8 cellular contexts compared by ENCODE assay signal in genomic region chr20:3174442-3175263, GRCh38. TPM values are rescaled to one million over a fixed set of nuclear protein-coding genes. Genes with fewer than 3 reads are reported as not detected.
A peak's percentile ranks its signal among the peaks of the same experiment; 100 is the strongest.
DNase-seq lines count a peak whose midpoint lies in the region; ATAC-seq and TF ChIP-seq lines count a peak whose summit lies in the region.

No MANE protein-coding gene starts in this region.

- peak overlapping the region; percentile 34 for H2AK5ac ChIP-seq in trophoblast cell (ENCODE audit: low read length)

- peaks cover 11% of the 10 kb centered on the region for H3K27me3 Mint-ChIP-seq in GM23338 (ENCODE audit: insufficient read depth, low read depth, poor library complexity)

- DNase-seq in GM23338 (ENCODE audit: low spot score) (peak; percentile 86), RKO (ENCODE audit: low spot score) (peak; percentile 81), epithelial cell of prostate (ENCODE audit: low read depth, low spot score) (no peak), trophoblast cell (peak; percentile 38 to 64), NCI-H1436 treated with DMSO at 0.1 percent for 48 hours (lab: John Stamatoyannopoulos, UW) (no peak), GM03348 (ENCODE audit: low spot score) (no peak)

- H3K14ac ChIP-seq in trophoblast cell (ENCODE audit: low read length): peak overlapping the region; percentile 83

- no peaks in the 10 kb centered on the region; the same call in 2 of the 3 replicates for H3K9me3 Mint-ChIP-seq in GM23338

- H3K9me2 ChIP-seq in GM23338 (ENCODE audit: insufficient read depth): no peaks in the 10 kb centered on the region

- H2BK120ac ChIP-seq in trophoblast cell (ENCODE audit: insufficient read depth, low read length, poor library complexity): peak overlapping the region; percentile 12

- H3K36me3 Mint-ChIP-seq in GM23338 (ENCODE audit: low read depth): peaks cover 7% of the 10 kb centered on the region; the same call in 1 of the 3 replicates

- H3K4me3 ChIP-seq in GM23338: peak overlapping the region; percentile 73
- peak overlapping the region; percentile 88 for H3K4me3 ChIP-seq in trophoblast cell (ENCODE audit: low read depth, low read length)

- ATAC-seq in GM23338 (peak; percentile 65), GM19395 (IDR thresholded peaks at IDR 0.05; ENCODE audit: unreplicated experiment) (no peak), HG02588 (IDR thresholded peaks at IDR 0.05; ENCODE audit: unreplicated experiment) (no peak)

- H3K79me2 ChIP-seq in GM23338 (replicated peaks; ENCODE audit: insufficient read depth): peaks cover 15% of the 10 kb centered on the region
- peaks cover 7% of the 10 kb centered on the region for H3K79me2 ChIP-seq in trophoblast cell (ENCODE audit: control insufficient read depth, insufficient read depth, low read length, poor library complexity)

- 0 out of 2 replicates have a peak, but pooled peaks cover 6% of the 10 kb centered on the region for H3F3A ChIP-seq in GM23338 (replicated peaks; ENCODE audit: low read depth)

- H3K27ac Mint-ChIP-seq in GM23338: peak overlapping the region; percentile 75

- H3K27ac ChIP-seq in GM23338 (ENCODE audit: low read depth) (peak overlapping the region; percentile 74), epithelial cell of prostate (peak overlapping the region; percentile 72), trophoblast cell (ENCODE audit: low read depth, low read length) (peak overlapping the region; percentile 46)

- H3K4me1 Mint-ChIP-seq in GM23338: peaks cover 34% of the 10 kb centered on the region

- H3K23ac ChIP-seq in trophoblast cell (ENCODE audit: low read length): no peak overlapping the region

- H4K8ac ChIP-seq in trophoblast cell (ENCODE audit: low read depth, low read length): peak overlapping the region; percentile 77

- TF ChIP-seq CTCF in GM23338 (conservative IDR thresholded peaks at IDR 0.05; ENCODE audit: low read depth in 2 of 2): no peak

- H4K20me1 ChIP-seq in GM23338 (replicated peaks; ENCODE audit: insufficient read depth): peaks cover 3% of the 10 kb centered on the region; the same call in 1 of the 2 replicates

- peak overlapping the region; percentile 73 for H3K9ac ChIP-seq in trophoblast cell (ENCODE audit: low read length)

- peak overlapping the region; percentile 95 for H2AFZ ChIP-seq in GM23338
- peak overlapping the region; percentile 89 for H2AFZ ChIP-seq in trophoblast cell (ENCODE audit: insufficient read depth, low read length, poor library complexity)

- peak overlapping the region; percentile 67 for H2BK5ac ChIP-seq in trophoblast cell (ENCODE audit: low read depth, low read length, poor library complexity)

- H3K27me3 ChIP-seq in GM23338 (ENCODE audit: insufficient read depth) (no peaks in the 10 kb centered on the region), trophoblast cell (ENCODE audit: insufficient read depth, low read length) (no peaks in the 10 kb centered on the region)

- peak overlapping the region; percentile 71 for H4K91ac ChIP-seq in trophoblast cell (ENCODE audit: low read depth, low read length)

- H3K4me2 ChIP-seq in GM23338 (peak overlapping the region; percentile 85), trophoblast cell (ENCODE audit: low read length) (peak overlapping the region; percentile 97)

- H4K12ac ChIP-seq in trophoblast cell (ENCODE audit: low read depth, low read length): peak overlapping the region; percentile 45

- peak overlapping the region; percentile 13 for H3K18ac ChIP-seq in trophoblast cell (ENCODE audit: low read length)

- no peak overlapping the region for H2BK12ac ChIP-seq in trophoblast cell (ENCODE audit: low read length)

- WGBS in trophoblast cell (ENCODE audit: extremely low coverage, insufficient coverage, insufficient read length): no CpG with 5 or more reads among the region's 13 CpGs

- H3K79me1 ChIP-seq in trophoblast cell (ENCODE audit: low read length): peaks cover 16% of the 10 kb centered on the region

- H3K36me3 ChIP-seq in GM23338 (ENCODE audit: insufficient read depth) (no peaks in the 10 kb centered on the region), trophoblast cell (ENCODE audit: control insufficient read depth in 1 of 2, insufficient read depth in 2 of 2, low read length in 2 of 2) (no peaks in the 10 kb centered on the region)

- H3K9me3 ChIP-seq in trophoblast cell (ENCODE audit: insufficient read depth, low read depth, low read length): no peaks in the 10 kb centered on the region

- H3K4me1 ChIP-seq in GM23338 (ENCODE audit: insufficient read depth) (peaks cover 18% of the 10 kb centered on the region; the same call in 1 of the 2 replicates), trophoblast cell (ENCODE audit: control insufficient read depth in 1 of 2, insufficient read depth in 2 of 2, low read length in 2 of 2) (peaks cover 2 to 4% of the 10 kb centered on the region in 2 experiments)

- peak overlapping the region; percentile 2 for H3K4ac ChIP-seq in trophoblast cell (ENCODE audit: low read depth, low read length)

- peak overlapping the region; percentile 85 for H3K4me3 Mint-ChIP-seq in GM23338

TF ChIP-seq in GM23338, 12 proteins besides CTCF, POLR2A, EP300 and RAD21 (continues in another document):
- no peak for TF ChIP-seq ZNF114 (CRISPR knock-in tag; IDR thresholded peaks at IDR 0.05)
- TF ChIP-seq POLR2AphosphoS5 (IDR thresholded peaks at IDR 0.05; ENCODE audit: low read depth): no peak
- no peak for TF ChIP-seq NANOG (IDR thresholded peaks at IDR 0.05; ENCODE audit: borderline replicate concordance)
- no peak for TF ChIP-seq STAT1 (IDR thresholded peaks at IDR 0.05; ENCODE audit: unreplicated experiment)
- no peak for TF ChIP-seq JUNB (IDR thresholded peaks at IDR 0.05; ENCODE audit: unreplicated experiment)
- TF ChIP-seq EZH2phosphoT487 (IDR thresholded peaks at IDR 0.05; ENCODE audit: unreplicated experiment): no peak
- TF ChIP-seq, protein P1, sequence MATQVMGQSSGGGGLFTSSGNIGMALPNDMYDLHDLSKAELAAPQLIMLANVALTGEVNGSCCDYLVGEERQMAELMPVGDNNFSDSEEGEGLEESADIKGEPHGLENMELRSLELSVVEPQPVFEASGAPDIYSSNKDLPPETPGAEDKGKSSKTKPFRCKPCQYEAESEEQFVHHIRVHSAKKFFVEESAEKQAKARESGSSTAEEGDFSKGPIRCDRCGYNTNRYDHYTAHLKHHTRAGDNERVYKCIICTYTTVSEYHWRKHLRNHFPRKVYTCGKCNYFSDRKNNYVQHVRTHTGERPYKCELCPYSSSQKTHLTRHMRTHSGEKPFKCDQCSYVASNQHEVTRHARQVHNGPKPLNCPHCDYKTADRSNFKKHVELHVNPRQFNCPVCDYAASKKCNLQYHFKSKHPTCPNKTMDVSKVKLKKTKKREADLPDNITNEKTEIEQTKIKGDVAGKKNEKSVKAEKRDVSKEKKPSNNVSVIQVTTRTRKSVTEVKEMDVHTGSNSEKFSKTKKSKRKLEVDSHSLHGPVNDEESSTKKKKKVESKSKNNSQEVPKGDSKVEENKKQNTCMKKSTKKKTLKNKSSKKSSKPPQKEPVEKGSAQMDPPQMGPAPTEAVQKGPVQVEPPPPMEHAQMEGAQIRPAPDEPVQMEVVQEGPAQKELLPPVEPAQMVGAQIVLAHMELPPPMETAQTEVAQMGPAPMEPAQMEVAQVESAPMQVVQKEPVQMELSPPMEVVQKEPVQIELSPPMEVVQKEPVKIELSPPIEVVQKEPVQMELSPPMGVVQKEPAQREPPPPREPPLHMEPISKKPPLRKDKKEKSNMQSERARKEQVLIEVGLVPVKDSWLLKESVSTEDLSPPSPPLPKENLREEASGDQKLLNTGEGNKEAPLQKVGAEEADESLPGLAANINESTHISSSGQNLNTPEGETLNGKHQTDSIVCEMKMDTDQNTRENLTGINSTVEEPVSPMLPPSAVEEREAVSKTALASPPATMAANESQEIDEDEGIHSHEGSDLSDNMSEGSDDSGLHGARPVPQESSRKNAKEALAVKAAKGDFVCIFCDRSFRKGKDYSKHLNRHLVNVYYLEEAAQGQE (IDR thresholded peaks at IDR 0.05; ENCODE audit: unreplicated experiment): no peak
- TF ChIP-seq EZH2 (IDR thresholded peaks at IDR 0.05; ENCODE audit: low read depth, unreplicated experiment): no peak
- TF ChIP-seq, protein P2, sequence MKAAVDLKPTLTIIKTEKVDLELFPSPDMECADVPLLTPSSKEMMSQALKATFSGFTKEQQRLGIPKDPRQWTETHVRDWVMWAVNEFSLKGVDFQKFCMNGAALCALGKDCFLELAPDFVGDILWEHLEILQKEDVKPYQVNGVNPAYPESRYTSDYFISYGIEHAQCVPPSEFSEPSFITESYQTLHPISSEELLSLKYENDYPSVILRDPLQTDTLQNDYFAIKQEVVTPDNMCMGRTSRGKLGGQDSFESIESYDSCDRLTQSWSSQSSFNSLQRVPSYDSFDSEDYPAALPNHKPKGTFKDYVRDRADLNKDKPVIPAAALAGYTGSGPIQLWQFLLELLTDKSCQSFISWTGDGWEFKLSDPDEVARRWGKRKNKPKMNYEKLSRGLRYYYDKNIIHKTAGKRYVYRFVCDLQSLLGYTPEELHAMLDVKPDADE (IDR thresholded peaks at IDR 0.05): no peak
- TF ChIP-seq ZNF331 (CRISPR knock-in tag; IDR thresholded peaks at IDR 0.05; ENCODE audit: low read depth): no peak

RNA-seq across cellular contexts. Expression of gene LZTS3, which starts 1.3 kb away (rescaled TPM):
- total RNA-seq in GM23338 (2014; rRNA removed; shearing (Covaris generic)): 29.4 and 40.7 TPM in 2 replicates
- 9.7 and 10.7 TPM in 2 replicates for polyA plus RNA-seq in GM23338 (2016; fragmentation: Nextera tagmentation; extraction: Ambion mirVana)
- 5.7 and 6.3 TPM in 2 replicates for polyA plus RNA-seq in trophoblast cell (2013)

RNA-seq across cellular contexts. Expression of gene FASTKD5, which starts 15.0 kb away (rescaled TPM):
- total RNA-seq in GM23338 (2014; rRNA removed; shearing (Covaris generic)): 30.7 and 32.8 TPM in 2 replicates
- 12.2 and 12.9 TPM in 2 replicates for polyA plus RNA-seq in GM23338 (2016; fragmentation: Nextera tagmentation; extraction: Ambion mirVana)
- 12.4 and 13.3 TPM in 2 replicates for polyA plus RNA-seq in trophoblast cell (2013)

RNA-seq across cellular contexts. Expression of gene UBOX5, which starts 15.0 kb away (rescaled TPM):
- 4.3 and 5.7 TPM in 2 replicates for total RNA-seq in GM23338 (2014; rRNA removed; shearing (Covaris generic))
- polyA plus RNA-seq in GM23338 (2016; fragmentation: Nextera tagmentation; extraction: Ambion mirVana): 2.4 and 2.7 TPM in 2 replicates
- 3.2 and 3.3 TPM in 2 replicates for polyA plus RNA-seq in trophoblast cell (2013)

RNA-seq across cellular contexts. Expression of gene DDRGK1, which starts 29.8 kb away (rescaled TPM):
- total RNA-seq in GM23338 (2014; rRNA removed; shearing (Covaris generic)): 34.8 and 44.0 TPM in 2 replicates
- 35.7 and 45.5 TPM in 2 replicates for polyA plus RNA-seq in GM23338 (2016; fragmentation: Nextera tagmentation; extraction: Ambion mirVana)
- 43.7 and 45.6 TPM in 2 replicates for polyA plus RNA-seq in trophoblast cell (2013)

RNA-seq across cellular contexts. Expression of gene ITPA, which starts 34.6 kb away (rescaled TPM):
- 45.3 and 57.5 TPM in 2 replicates for total RNA-seq in GM23338 (2014; rRNA removed; shearing (Covaris generic))
- 81.7 and 86.6 TPM in 2 replicates for polyA plus RNA-seq in GM23338 (2016; fragmentation: Nextera tagmentation; extraction: Ambion mirVana)
- polyA plus RNA-seq in trophoblast cell (2013): 39.0 and 40.4 TPM in 2 replicates

Comparison
In these comparisons a context has a peak if more than half of its experiments do, and no peak if none do; other contexts are left out.
1. DNase-seq: peak in GM23338 (single experiment), RKO (single experiment) and trophoblast cell (2 of 2); none in epithelial cell of prostate (single experiment), NCI-H1436 treated with DMSO at 0.1 percent for 48 hours (single experiment) and GM03348 (single experiment).
2. Peak in every context shown above with its lines, with median percentiles within 50 percentile points of each other: H3K27ac ChIP-seq.